ENCODE assay signal across 1 cellular context in the genomic region with DNA sequence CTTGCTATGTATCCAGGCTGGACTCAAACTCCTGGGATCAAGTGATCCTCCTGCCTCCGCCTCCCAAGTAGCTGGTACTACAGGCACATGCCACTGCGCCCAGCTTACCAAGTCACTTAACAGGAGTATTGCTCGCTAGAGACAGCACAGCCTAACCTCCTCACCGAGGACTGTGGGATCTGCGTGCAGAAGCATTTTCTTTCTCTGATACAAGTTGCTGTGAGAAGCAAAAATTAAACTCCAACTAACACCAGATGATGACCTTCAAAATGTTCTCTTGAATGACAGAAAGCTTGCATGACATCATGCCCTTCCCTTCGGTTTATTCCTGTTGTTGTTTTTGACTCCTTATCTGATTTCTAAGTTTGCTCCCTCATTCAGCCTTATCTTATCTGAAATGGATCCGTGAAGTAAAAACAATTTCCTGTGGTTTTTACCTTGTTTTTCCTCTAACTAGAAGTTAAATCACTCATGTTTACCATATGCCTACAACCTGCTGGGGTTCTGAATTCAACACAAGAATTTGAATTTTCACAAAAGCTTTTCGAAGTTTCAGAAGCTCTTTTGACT.
TF ChIP-seq lines count a peak whose summit lies in the region.

No MANE protein-coding gene starts in this region.

TF ChIP-seq in HEK293, 187 proteins besides CTCF, POLR2A, EP300 and RAD21 (continued from another document):
- TF ChIP-seq, protein P1, sequence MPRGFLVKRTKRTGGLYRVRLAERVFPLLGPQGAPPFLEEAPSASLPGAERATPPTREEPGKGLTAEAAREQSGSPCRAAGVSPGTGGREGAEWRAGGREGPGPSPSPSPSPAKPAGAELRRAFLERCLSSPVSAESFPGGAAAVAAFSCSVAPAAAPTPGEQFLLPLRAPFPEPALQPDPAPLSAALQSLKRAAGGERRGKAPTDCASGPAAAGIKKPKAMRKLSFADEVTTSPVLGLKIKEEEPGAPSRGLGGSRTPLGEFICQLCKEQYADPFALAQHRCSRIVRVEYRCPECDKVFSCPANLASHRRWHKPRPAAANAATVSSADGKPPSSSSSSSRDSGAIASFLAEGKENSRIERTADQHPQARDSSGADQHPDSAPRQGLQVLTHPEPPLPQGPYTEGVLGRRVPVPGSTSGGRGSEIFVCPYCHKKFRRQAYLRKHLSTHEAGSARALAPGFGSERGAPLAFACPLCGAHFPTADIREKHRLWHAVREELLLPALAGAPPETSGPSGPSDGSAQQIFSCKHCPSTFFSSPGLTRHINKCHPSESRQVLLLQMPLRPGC (tag by site-specific recombination; IDR thresholded peaks at IDR 0.05) = peak; percentile 82
- no peak for TF ChIP-seq REPIN1 (tag by site-specific recombination; IDR thresholded peaks at IDR 0.05; ENCODE audit: low read depth)
- TF ChIP-seq ZNF514 (tag by site-specific recombination; IDR thresholded peaks at IDR 0.05) = no peak
- TF ChIP-seq ZNF571 (tag by site-specific recombination; IDR thresholded peaks at IDR 0.05) = no peak
- TF ChIP-seq, protein P2, sequence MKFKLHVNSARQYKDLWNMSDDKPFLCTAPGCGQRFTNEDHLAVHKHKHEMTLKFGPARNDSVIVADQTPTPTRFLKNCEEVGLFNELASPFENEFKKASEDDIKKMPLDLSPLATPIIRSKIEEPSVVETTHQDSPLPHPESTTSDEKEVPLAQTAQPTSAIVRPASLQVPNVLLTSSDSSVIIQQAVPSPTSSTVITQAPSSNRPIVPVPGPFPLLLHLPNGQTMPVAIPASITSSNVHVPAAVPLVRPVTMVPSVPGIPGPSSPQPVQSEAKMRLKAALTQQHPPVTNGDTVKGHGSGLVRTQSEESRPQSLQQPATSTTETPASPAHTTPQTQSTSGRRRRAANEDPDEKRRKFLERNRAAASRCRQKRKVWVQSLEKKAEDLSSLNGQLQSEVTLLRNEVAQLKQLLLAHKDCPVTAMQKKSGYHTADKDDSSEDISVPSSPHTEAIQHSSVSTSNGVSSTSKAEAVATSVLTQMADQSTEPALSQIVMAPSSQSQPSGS (tag by site-specific recombination; IDR thresholded peaks at IDR 0.05; ENCODE audit: low read depth) = peak; percentile 86
- no peak for TF ChIP-seq ZSCAN23 (tag by site-specific recombination; IDR thresholded peaks at IDR 0.05)
- no peak for TF ChIP-seq ZNF350 (tag by site-specific recombination; IDR thresholded peaks at IDR 0.05)
- TF ChIP-seq, protein P3, sequence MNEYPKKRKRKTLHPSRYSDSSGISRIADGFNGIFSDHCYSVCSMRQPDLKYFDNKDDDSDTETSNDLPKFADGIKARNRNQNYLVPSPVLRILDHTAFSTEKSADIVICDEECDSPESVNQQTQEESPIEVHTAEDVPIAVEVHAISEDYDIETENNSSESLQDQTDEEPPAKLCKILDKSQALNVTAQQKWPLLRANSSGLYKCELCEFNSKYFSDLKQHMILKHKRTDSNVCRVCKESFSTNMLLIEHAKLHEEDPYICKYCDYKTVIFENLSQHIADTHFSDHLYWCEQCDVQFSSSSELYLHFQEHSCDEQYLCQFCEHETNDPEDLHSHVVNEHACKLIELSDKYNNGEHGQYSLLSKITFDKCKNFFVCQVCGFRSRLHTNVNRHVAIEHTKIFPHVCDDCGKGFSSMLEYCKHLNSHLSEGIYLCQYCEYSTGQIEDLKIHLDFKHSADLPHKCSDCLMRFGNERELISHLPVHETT (tag by site-specific recombination; IDR thresholded peaks at IDR 0.05) = peak; percentile 80; the same call in 1 of the 2 replicates
- no peak for TF ChIP-seq ZNF529 (tag by site-specific recombination; IDR thresholded peaks at IDR 0.05; ENCODE audit: insufficient replicate concordance)
- no peak for TF ChIP-seq SCRT1 (tag by site-specific recombination; IDR thresholded peaks at IDR 0.05; ENCODE audit: borderline replicate concordance)
- TF ChIP-seq, protein P4, sequence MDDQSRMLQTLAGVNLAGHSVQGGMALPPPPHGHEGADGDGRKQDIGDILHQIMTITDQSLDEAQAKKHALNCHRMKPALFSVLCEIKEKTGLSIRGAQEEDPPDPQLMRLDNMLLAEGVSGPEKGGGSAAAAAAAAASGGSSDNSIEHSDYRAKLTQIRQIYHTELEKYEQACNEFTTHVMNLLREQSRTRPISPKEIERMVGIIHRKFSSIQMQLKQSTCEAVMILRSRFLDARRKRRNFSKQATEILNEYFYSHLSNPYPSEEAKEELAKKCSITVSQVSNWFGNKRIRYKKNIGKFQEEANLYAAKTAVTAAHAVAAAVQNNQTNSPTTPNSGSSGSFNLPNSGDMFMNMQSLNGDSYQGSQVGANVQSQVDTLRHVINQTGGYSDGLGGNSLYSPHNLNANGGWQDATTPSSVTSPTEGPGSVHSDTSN (CRISPR knock-in tag; IDR thresholded peaks at IDR 0.05) = no peak
- no peak for TF ChIP-seq ZBTB1 (tag by site-specific recombination; IDR thresholded peaks at IDR 0.05)
- no peak for TF ChIP-seq ZNF768 (tag by site-specific recombination; IDR thresholded peaks at IDR 0.05)
- TF ChIP-seq SP7 (tag by site-specific recombination; IDR thresholded peaks at IDR 0.05) = no peak
- TF ChIP-seq, protein P5, sequence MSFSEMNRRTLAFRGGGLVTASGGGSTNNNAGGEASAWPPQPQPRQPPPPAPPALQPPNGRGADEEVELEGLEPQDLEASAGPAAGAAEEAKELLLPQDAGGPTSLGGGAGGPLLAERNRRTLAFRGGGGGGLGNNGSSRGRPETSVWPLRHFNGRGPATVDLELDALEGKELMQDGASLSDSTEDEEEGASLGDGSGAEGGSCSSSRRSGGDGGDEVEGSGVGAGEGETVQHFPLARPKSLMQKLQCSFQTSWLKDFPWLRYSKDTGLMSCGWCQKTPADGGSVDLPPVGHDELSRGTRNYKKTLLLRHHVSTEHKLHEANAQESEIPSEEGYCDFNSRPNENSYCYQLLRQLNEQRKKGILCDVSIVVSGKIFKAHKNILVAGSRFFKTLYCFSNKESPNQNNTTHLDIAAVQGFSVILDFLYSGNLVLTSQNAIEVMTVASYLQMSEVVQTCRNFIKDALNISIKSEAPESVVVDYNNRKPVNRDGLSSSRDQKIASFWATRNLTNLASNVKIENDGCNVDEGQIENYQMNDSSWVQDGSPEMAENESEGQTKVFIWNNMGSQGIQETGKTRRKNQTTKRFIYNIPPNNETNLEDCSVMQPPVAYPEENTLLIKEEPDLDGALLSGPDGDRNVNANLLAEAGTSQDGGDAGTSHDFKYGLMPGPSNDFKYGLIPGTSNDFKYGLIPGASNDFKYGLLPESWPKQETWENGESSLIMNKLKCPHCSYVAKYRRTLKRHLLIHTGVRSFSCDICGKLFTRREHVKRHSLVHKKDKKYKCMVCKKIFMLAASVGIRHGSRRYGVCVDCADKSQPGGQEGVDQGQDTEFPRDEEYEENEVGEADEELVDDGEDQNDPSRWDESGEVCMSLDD (tag by site-specific recombination; IDR thresholded peaks at IDR 0.05) = no peak
- TF ChIP-seq, protein P6, sequence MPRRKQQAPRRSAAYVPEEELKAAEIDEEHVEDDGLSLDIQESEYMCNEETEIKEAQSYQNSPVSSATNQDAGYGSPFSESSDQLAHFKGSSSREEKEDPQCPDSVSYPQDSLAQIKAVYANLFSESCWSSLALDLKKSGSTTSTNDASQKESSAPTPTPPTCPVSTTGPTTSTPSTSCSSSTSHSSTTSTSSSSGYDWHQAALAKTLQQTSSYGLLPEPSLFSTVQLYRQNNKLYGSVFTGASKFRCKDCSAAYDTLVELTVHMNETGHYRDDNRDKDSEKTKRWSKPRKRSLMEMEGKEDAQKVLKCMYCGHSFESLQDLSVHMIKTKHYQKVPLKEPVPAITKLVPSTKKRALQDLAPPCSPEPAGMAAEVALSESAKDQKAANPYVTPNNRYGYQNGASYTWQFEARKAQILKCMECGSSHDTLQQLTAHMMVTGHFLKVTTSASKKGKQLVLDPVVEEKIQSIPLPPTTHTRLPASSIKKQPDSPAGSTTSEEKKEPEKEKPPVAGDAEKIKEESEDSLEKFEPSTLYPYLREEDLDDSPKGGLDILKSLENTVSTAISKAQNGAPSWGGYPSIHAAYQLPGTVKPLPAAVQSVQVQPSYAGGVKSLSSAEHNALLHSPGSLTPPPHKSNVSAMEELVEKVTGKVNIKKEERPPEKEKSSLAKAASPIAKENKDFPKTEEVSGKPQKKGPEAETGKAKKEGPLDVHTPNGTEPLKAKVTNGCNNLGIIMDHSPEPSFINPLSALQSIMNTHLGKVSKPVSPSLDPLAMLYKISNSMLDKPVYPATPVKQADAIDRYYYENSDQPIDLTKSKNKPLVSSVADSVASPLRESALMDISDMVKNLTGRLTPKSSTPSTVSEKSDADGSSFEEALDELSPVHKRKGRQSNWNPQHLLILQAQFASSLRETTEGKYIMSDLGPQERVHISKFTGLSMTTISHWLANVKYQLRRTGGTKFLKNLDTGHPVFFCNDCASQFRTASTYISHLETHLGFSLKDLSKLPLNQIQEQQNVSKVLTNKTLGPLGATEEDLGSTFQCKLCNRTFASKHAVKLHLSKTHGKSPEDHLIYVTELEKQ (tag by site-specific recombination; IDR thresholded peaks at IDR 0.05; ENCODE audit: borderline replicate concordance) = peak; percentile 39; the same call in 1 of the 2 replicates
- no peak for TF ChIP-seq ZNF16 (tag by site-specific recombination; IDR thresholded peaks at IDR 0.05; ENCODE audit: low read depth)
- TF ChIP-seq ZNF311 (tag by site-specific recombination; IDR thresholded peaks at IDR 0.05; ENCODE audit: borderline replicate concordance) = no peak
- TF ChIP-seq ZNF558 (tag by site-specific recombination; IDR thresholded peaks at IDR 0.05) = no peak
- TF ChIP-seq ZNF114 (tag by site-specific recombination; IDR thresholded peaks at IDR 0.05) = no peak
- TF ChIP-seq KLF1 (tag by site-specific recombination; IDR thresholded peaks at IDR 0.05) = no peak
- no peak for TF ChIP-seq ZNF677 (tag by site-specific recombination; IDR thresholded peaks at IDR 0.05)
- TF ChIP-seq ZNF776 (tag by site-specific recombination; IDR thresholded peaks at IDR 0.05; ENCODE audit: borderline replicate concordance) = no peak
- no peak for TF ChIP-seq ZNF510 (tag by site-specific recombination; IDR thresholded peaks at IDR 0.05; ENCODE audit: insufficient replicate concordance)
- TF ChIP-seq ZNF626 (tag by site-specific recombination; IDR thresholded peaks at IDR 0.05) = no peak
- TF ChIP-seq ZNF792 (tag by site-specific recombination; IDR thresholded peaks at IDR 0.05) = no peak
- no peak for TF ChIP-seq ZNF266 (tag by site-specific recombination; IDR thresholded peaks at IDR 0.05; ENCODE audit: low read depth)
- TF ChIP-seq, protein P7, sequence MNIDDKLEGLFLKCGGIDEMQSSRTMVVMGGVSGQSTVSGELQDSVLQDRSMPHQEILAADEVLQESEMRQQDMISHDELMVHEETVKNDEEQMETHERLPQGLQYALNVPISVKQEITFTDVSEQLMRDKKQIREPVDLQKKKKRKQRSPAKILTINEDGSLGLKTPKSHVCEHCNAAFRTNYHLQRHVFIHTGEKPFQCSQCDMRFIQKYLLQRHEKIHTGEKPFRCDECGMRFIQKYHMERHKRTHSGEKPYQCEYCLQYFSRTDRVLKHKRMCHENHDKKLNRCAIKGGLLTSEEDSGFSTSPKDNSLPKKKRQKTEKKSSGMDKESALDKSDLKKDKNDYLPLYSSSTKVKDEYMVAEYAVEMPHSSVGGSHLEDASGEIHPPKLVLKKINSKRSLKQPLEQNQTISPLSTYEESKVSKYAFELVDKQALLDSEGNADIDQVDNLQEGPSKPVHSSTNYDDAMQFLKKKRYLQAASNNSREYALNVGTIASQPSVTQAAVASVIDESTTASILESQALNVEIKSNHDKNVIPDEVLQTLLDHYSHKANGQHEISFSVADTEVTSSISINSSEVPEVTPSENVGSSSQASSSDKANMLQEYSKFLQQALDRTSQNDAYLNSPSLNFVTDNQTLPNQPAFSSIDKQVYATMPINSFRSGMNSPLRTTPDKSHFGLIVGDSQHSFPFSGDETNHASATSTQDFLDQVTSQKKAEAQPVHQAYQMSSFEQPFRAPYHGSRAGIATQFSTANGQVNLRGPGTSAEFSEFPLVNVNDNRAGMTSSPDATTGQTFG (tag by site-specific recombination; IDR thresholded peaks at IDR 0.05; ENCODE audit: borderline replicate concordance) = no peak
- no peak for TF ChIP-seq ZBTB17 (tag by site-specific recombination; IDR thresholded peaks at IDR 0.05)
- TF ChIP-seq OSR2 (tag by site-specific recombination; IDR thresholded peaks at IDR 0.05) = peak; percentile 80; the same call in 1 of the 2 replicates
- TF ChIP-seq, protein P8, sequence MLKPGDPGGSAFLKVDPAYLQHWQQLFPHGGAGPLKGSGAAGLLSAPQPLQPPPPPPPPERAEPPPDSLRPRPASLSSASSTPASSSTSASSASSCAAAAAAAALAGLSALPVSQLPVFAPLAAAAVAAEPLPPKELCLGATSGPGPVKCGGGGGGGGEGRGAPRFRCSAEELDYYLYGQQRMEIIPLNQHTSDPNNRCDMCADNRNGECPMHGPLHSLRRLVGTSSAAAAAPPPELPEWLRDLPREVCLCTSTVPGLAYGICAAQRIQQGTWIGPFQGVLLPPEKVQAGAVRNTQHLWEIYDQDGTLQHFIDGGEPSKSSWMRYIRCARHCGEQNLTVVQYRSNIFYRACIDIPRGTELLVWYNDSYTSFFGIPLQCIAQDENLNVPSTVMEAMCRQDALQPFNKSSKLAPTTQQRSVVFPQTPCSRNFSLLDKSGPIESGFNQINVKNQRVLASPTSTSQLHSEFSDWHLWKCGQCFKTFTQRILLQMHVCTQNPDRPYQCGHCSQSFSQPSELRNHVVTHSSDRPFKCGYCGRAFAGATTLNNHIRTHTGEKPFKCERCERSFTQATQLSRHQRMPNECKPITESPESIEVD (tag by site-specific recombination; IDR thresholded peaks at IDR 0.05) = peak; percentile 91
- no peak for TF ChIP-seq HOXC10 (CRISPR knock-in tag; IDR thresholded peaks at IDR 0.05)
- TF ChIP-seq ZNF214 (tag by site-specific recombination; IDR thresholded peaks at IDR 0.05; ENCODE audit: borderline replicate concordance) = no peak
